ENCODE assay signal across 10 cellular contexts in genomic region chr18:11996190-11996754, GRCh38. TPM values are rescaled to one million over a fixed set of nuclear protein-coding genes. Genes with fewer than 3 reads are reported as not detected.
A peak's percentile ranks its signal among the peaks of the same experiment; 100 is the strongest.
DNase-seq lines count a peak whose midpoint lies in the region; ATAC-seq, FAIRE-seq and TF ChIP-seq lines count a peak whose summit lies in the region.
"Had no signal": no experiment of that assay in that cellular context is flagged by ENCODE, and none has a peak within 500 bp of the region (broad histone marks: within the 10 kb centered on the region; RNA-seq: fewer than 3 reads in every experiment).

No MANE protein-coding gene starts in this region.

- 0 out of 2 replicates have a peak, but pooled peaks cover 21% of the 10 kb centered on the region for H3F3A ChIP-seq in GM23248 (ENCODE audit: insufficient read depth)

- H3K79me2 ChIP-seq in GM23248 (ENCODE audit: insufficient read depth) (no peaks in the 10 kb centered on the region), astrocyte (ENCODE audit: insufficient read depth, low read length) (no peaks in the 10 kb centered on the region)

- H3K27me3 ChIP-seq in GM23248 (replicated peaks; ENCODE audit: insufficient read depth) = no peaks in the 10 kb centered on the region
- no peaks in the 10 kb centered on the region for H3K27me3 ChIP-seq in astrocyte (ENCODE audit: insufficient read depth, low read length)

- peaks cover 5% of the 10 kb centered on the region for H3K27me3 Mint-ChIP-seq in astrocyte (ENCODE audit: low read depth, unreplicated experiment)
- no peaks in the 10 kb centered on the region for H3K27me3 Mint-ChIP-seq in memory B cell
- H3K27me3 Mint-ChIP-seq in stimulated activated memory B cell treated with anti-CD40 and anti-IgM and Interleukin-4, amounts not matched to agents 10 μg/mL and 1 μg/mL and 100 μg/mL, for 72 hours = no peaks in the 10 kb centered on the region
- H3K27me3 Mint-ChIP-seq: activated B cell treated with CpG ODN at 0.5 μM for 24 hours had no signal

- H3K9me3 ChIP-seq in GM23248 (ENCODE audit: low read depth) = no peaks in the 10 kb centered on the region
- no peaks in the 10 kb centered on the region for H3K9me3 ChIP-seq in astrocyte (ENCODE audit: insufficient read depth, low read depth, low read length)

- H3K9ac ChIP-seq in GM23248 (no peak overlapping the region), astrocyte (ENCODE audit: low read length) (no peak overlapping the region)

- H3K36me3 Mint-ChIP-seq in astrocyte (ENCODE audit: low read depth, unreplicated experiment) = no peaks in the 10 kb centered on the region
- peaks cover 5% of the 10 kb centered on the region for H3K36me3 Mint-ChIP-seq in memory B cell
- H3K36me3 Mint-ChIP-seq in stimulated activated memory B cell treated with anti-CD40 and anti-IgM and Interleukin-4, amounts not matched to agents 10 μg/mL and 1 μg/mL and 100 μg/mL, for 72 hours = no peaks in the 10 kb centered on the region

- H4K20me1 ChIP-seq in GM23248 (ENCODE audit: insufficient read depth) = no peaks in the 10 kb centered on the region
- H4K20me1 ChIP-seq in astrocyte (ENCODE audit: insufficient read depth, low read length) = no peaks in the 10 kb centered on the region

- no peak overlapping the region for H3K4me3 ChIP-seq in GM23248
- no peak overlapping the region for H3K4me3 ChIP-seq in astrocyte (ENCODE audit: insufficient read depth, low read depth, low read length)

- 77% methylated on average over 9 of the region's 9 CpGs for WGBS in GM23248 (ENCODE audit: low coverage in 1 of 2, low lambda C conversion rate in 2 of 2, missing lambda C conversion rate in 2 of 2), 2 experiments

- ATAC-seq in memory B cell (ENCODE audit: low read depth) (no peak), HG03175 (IDR thresholded peaks at IDR 0.05; ENCODE audit: unreplicated experiment) (no peak)
- ATAC-seq in stimulated activated memory B cell treated with anti-CD40 and anti-IgM and Interleukin-4, amounts not matched to agents 10 μg/mL and 1 μg/mL and 100 μg/mL, for 72 hours = no peak

- no peak for TF ChIP-seq CTCF in astrocyte (IDR thresholded peaks at IDR 0.05; ENCODE audit: insufficient read depth, low read depth, low read length)

- DNase-seq in GM23248 = no peak
- DNase-seq in astrocyte (ENCODE audit: low read depth) = no peak
- DNase-seq in memory B cell (ENCODE audit: low spot score in 2 of 2) = no peak
- DNase-seq in GM19240 (ENCODE audit: insufficient read length, low spot score) = no peak
- DNase-seq in NCI-H146 (lab: John Stamatoyannopoulos, UW) = no peak
- DNase-seq: activated B cell treated with CpG ODN at 0.5 μM for 24 hours, NCI-H1092 treated with DMSO at 0.1 percent for 48 hours had no signal

- peak overlapping the region; percentile 78 for H2AFZ ChIP-seq in GM23248
- H2AFZ ChIP-seq in astrocyte (ENCODE audit: low read depth, low read length) = peak overlapping the region; percentile 62

- no peaks in the 10 kb centered on the region for H3K9me2 ChIP-seq in GM23248 (ENCODE audit: insufficient read depth)

- in situ Hi-C loops in GM23248 (cut with MboI) = loop anchor here (10.0 kb wide), 1 partner anchor 61 kb away; no protein-coding TSS in a partner anchor

- H3K27ac Mint-ChIP-seq in astrocyte (ENCODE audit: unreplicated experiment) = no peak overlapping the region
- H3K27ac Mint-ChIP-seq in memory B cell = peak overlapping the region; percentile 1
- peak overlapping the region; percentile 54 for H3K27ac Mint-ChIP-seq in stimulated activated memory B cell treated with anti-CD40 and anti-IgM and Interleukin-4, amounts not matched to agents 10 μg/mL and 1 μg/mL and 100 μg/mL, for 72 hours
- H3K27ac Mint-ChIP-seq: activated B cell treated with CpG ODN at 0.5 μM for 24 hours had no signal

- H3K9me3 Mint-ChIP-seq in astrocyte (ENCODE audit: unreplicated experiment) = peaks cover 3% of the 10 kb centered on the region
- H3K9me3 Mint-ChIP-seq in memory B cell = no peaks in the 10 kb centered on the region
- H3K9me3 Mint-ChIP-seq in stimulated activated memory B cell treated with anti-CD40 and anti-IgM and Interleukin-4, amounts not matched to agents 10 μg/mL and 1 μg/mL and 100 μg/mL, for 72 hours = no peaks in the 10 kb centered on the region
- H3K9me3 Mint-ChIP-seq: activated B cell treated with CpG ODN at 0.5 μM for 24 hours; activated T-cell treated with anti-CD3 and anti-CD28 coated beads, Interleukin-2, amount 50 U/mL, for 4 hours had no signal

- no peak overlapping the region for H3K4me2 ChIP-seq in GM23248 (ENCODE audit: unreplicated experiment)
- no peak overlapping the region for H3K4me2 ChIP-seq in astrocyte (ENCODE audit: low read length)

- no peaks in the 10 kb centered on the region for H3K36me3 ChIP-seq in GM23248 (ENCODE audit: low read depth)
- H3K36me3 ChIP-seq in astrocyte (ENCODE audit: insufficient read depth, low read length) = no peaks in the 10 kb centered on the region

- H3K4me1 ChIP-seq in GM23248 (ENCODE audit: insufficient read depth) = peaks cover 18% of the 10 kb centered on the region
- peaks cover 10% of the 10 kb centered on the region for H3K4me1 ChIP-seq in astrocyte (ENCODE audit: insufficient read depth, low read length)

- H3K4me1 Mint-ChIP-seq in astrocyte (ENCODE audit: low read depth, unreplicated experiment) (peaks cover 23% of the 10 kb centered on the region), memory B cell (peaks cover 12% of the 10 kb centered on the region)
- peaks cover 16% of the 10 kb centered on the region for H3K4me1 Mint-ChIP-seq in stimulated activated memory B cell treated with anti-CD40 and anti-IgM and Interleukin-4, amounts not matched to agents 10 μg/mL and 1 μg/mL and 100 μg/mL, for 72 hours

- H3K27ac ChIP-seq in GM23248 (no peak overlapping the region), astrocyte (ENCODE audit: low read depth, low read length) (no peak overlapping the region)

- H3K4me3 Mint-ChIP-seq in astrocyte (ENCODE audit: unreplicated experiment) = no peak overlapping the region
- H3K4me3 Mint-ChIP-seq in memory B cell = no peak overlapping the region
- no peak overlapping the region for H3K4me3 Mint-ChIP-seq in stimulated activated memory B cell treated with anti-CD40 and anti-IgM and Interleukin-4, amounts not matched to agents 10 μg/mL and 1 μg/mL and 100 μg/mL, for 72 hours

- no peak for FAIRE-seq in astrocyte (lab: Jason Lieb, UNC)

RNA-seq across cellular contexts. Expression of gene IMPA2, which starts 15.0 kb away (rescaled TPM):
- total RNA-seq in GM23248 (2014; rRNA removed; shearing (Covaris generic)) = 11.1 and 13.0 TPM in 2 replicates
- polyA plus RNA-seq in GM23248 (2016; fragmentation: Nextera tagmentation; extraction: Ambion mirVana) = 8.0 and 8.1 TPM in 2 replicates
- total RNA-seq in astrocyte = 4.1 and 4.8 TPM in 2 replicates
